ENCODE assay signal across 17 cellular contexts in the genomic region with DNA sequence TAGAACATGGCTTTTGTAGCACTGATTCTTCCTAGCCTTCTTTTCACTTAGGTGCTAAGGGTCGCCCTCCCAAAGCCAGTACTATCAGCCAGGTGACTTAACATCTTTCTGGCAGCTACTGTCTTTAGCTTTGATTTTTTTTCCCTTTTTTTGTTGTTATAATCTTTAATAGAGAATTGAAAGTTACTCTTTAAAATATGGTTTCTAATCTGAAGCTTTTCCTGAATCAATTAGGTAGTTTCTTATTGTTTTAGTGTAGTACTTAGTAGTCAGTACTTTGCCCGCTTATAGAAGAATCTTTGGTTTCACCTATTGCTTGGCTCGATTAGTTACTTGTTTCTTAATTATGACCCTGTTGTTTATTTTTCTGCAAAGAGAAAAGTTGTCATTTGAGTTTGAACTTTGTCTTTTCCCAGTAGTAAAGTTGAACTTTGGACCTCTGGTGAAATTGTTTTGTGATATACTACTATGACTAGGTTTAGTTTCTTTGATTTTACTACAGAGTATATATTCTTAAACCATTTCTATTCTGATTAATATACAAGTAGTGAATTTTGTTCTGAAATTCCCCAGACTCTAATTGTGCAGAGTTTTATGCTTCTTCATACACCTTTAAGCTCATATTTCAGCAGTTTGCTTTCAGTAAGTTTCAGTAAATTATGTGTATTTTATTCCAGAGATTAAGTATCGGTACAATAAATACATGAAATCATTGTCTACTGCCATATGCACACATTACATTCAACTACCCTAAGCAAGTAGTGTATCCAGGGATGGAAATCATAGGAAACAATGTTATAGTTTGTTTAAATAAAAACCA. TPM values are rescaled to one million over a fixed set of nuclear protein-coding genes. Genes with fewer than 3 reads are reported as not detected.
A peak's percentile ranks its signal among the peaks of the same experiment; 100 is the strongest.
DNase-seq lines count a peak whose midpoint lies in the region; ATAC-seq, FAIRE-seq and TF ChIP-seq lines count a peak whose summit lies in the region.
"Had no signal": no experiment of that assay in that cellular context is flagged by ENCODE, and none has a peak within 500 bp of the region (broad histone marks: within the 10 kb centered on the region; RNA-seq: fewer than 3 reads in every experiment).

No MANE protein-coding gene starts in this region.

- H3K4me3 Mint-ChIP-seq in neural crest cell, result peak overlapping the region; percentile 24
- H3K4me3 Mint-ChIP-seq: T-helper 2 cell treated with Interferon-gamma antibody and Interleukin-4, amounts not matched to agents 5 μg/mL and 100 μg/mL, for 36 hours had no signal

- H3K4me2 ChIP-seq in A549, result peak overlapping the region; percentile 95
- peak overlapping the region; percentile 59 for H3K4me2 ChIP-seq in IMR-90 (ENCODE audit: low read depth, low read length)

- H2BK120ac ChIP-seq in IMR-90 (ENCODE audit: low read depth, low read length), result no peak overlapping the region

- no peak overlapping the region for H3K27ac Mint-ChIP-seq in neural crest cell (ENCODE audit: unreplicated experiment)
- H3K27ac Mint-ChIP-seq: T-helper 2 cell treated with Interferon-gamma antibody and Interleukin-4, amounts not matched to agents 5 μg/mL and 100 μg/mL, for 36 hours had no signal

- TF ChIP-seq POLR2A in A549 (IDR thresholded peaks at IDR 0.05; ENCODE audit: low read length) (no peak), IMR-90 (IDR thresholded peaks at IDR 0.05; ENCODE audit: low read depth, low read length) (no peak)

- no peak overlapping the region for H2AFZ ChIP-seq in IMR-90 (replicated peaks; ENCODE audit: low read length, poor library complexity)

- H3K4me1 ChIP-seq in A549 (peaks cover 66% of the 10 kb centered on the region), IMR-90 (ENCODE audit: control insufficient read depth, insufficient read depth, low read length) (peaks cover 6% of the 10 kb centered on the region; the same call in 1 of the 2 replicates), endocrine pancreas (ENCODE audit: control insufficient read depth, insufficient read depth, low read length) (peaks cover 5% of the 10 kb centered on the region)

- H2BK15ac ChIP-seq in IMR-90 (ENCODE audit: low read depth, low read length), result no peak overlapping the region

- no peak overlapping the region for H3K18ac ChIP-seq in IMR-90 (ENCODE audit: low read depth, low read length)

- no peak overlapping the region for H3K4ac ChIP-seq in IMR-90 (ENCODE audit: low read depth, low read length)

- ATAC-seq in A549 (no peak), IMR-90 (ENCODE audit: low read depth) (no peak), GM21367 (IDR thresholded peaks at IDR 0.05; ENCODE audit: unreplicated experiment) (no peak)
- ATAC-seq: left colon had no signal

- intact Hi-C loops in IMR-90 (cut with micrococcal nuclease), result loop anchor here (5.0 to 10.0 kb wide), 5 partner anchors 58 to 511 kb away; a partner anchor contains a TSS

- peaks cover 24 to 31% of the 10 kb centered on the region in 2 experiments for H3K79me1 ChIP-seq in IMR-90 (ENCODE audit: low read depth in 1 of 2, low read length in 2 of 2)

- H3K27me3 ChIP-seq in IMR-90 (ENCODE audit: control insufficient read depth, insufficient read depth, low read length), result no peaks in the 10 kb centered on the region
- no peaks in the 10 kb centered on the region for H3K27me3 ChIP-seq in endocrine pancreas (ENCODE audit: control insufficient read depth, insufficient read depth, low read length)
- H3K27me3 ChIP-seq: SJSA1 had no signal

- POLR2A ChIA-PET in A549 (lab: Yijun Ruan, JAX), result no interaction called here
- POLR2A ChIA-PET in IMR-90 (lab: Charles Lee; ENCODE audit: unreplicated experiment), result interaction anchor here (0.7 kb wide), 1 partner anchor 182 kb away, joined by 5 read pairs; no protein-coding TSS in a partner anchor

- WGBS in A549 (ENCODE audit: missing lambda C conversion rate), result 21% methylated on average over 4 of the region's 4 CpGs
- no CpG with 5 or more reads among the region's 4 CpGs for WGBS in IMR-90 (ENCODE audit: extremely low coverage in 2 of 2, insufficient read length in 1 of 2), 2 experiments

- TF ChIP-seq EP300 in A549 (IDR thresholded peaks at IDR 0.05), result no peak

- no peak overlapping the region for H3K23ac ChIP-seq in IMR-90 (ENCODE audit: low read depth, low read length)

- no peaks in the 10 kb centered on the region for H3K36me3 Mint-ChIP-seq in neural crest cell (ENCODE audit: low read depth)

- H2BK20ac ChIP-seq in IMR-90 (ENCODE audit: low read depth, low read length), result no peak overlapping the region

- H3K36me3 ChIP-seq in IMR-90 (ENCODE audit: control insufficient read depth, insufficient read depth, low read length), result no peaks in the 10 kb centered on the region
- H3K36me3 ChIP-seq in endocrine pancreas (ENCODE audit: control insufficient read depth, insufficient read depth, low read length), result no peaks in the 10 kb centered on the region

- BruUV-seq in IMR-90 (replicated peaks; lab: Mats Ljungman, UMichigan), result no TSS peak

- CTCF ChIA-PET in A549 (lab: Yijun Ruan, JAX) (no interaction called here), IMR-90 (lab: Yijun Ruan, JAX) (no interaction called here)

- peaks cover 5% of the 10 kb centered on the region; the same call in 1 of the 2 replicates for H4K20me1 ChIP-seq in IMR-90 (ENCODE audit: insufficient read depth, low read length)

- no peak overlapping the region for H4K8ac ChIP-seq in IMR-90 (ENCODE audit: low read depth in 2 of 2, low read length in 2 of 2)

- no peaks in the 10 kb centered on the region for H3K9me3 Mint-ChIP-seq in neural crest cell
- H3K9me3 Mint-ChIP-seq: T-helper 2 cell treated with Interferon-gamma antibody and Interleukin-4, amounts not matched to agents 5 μg/mL and 100 μg/mL, for 36 hours had no signal

- in situ Hi-C loops in IMR-90 (cut with MboI; ENCODE audit: low sequenced_read_pairs), result no loop called here

- H3K27ac ChIP-seq in A549 (peak overlapping the region; percentile 16 to 58; a peak in 3 of 6 replicates), IMR-90 (ENCODE audit: insufficient read depth, low read length) (no peak overlapping the region)
- H3K27ac ChIP-seq: KMS-11, SJSA1 had no signal

- H3K14ac ChIP-seq in IMR-90 (replicated peaks; ENCODE audit: low read depth, low read length), result no peak overlapping the region

- DNase-seq in A549 (ENCODE audit: low read depth in 1 of 2, low spot score in 1 of 2) (no peak), IMR-90 (no peak), neural crest cell (ENCODE audit: low read depth, low spot score) (no peak), NCI-H1105 treated with DMSO at 0.1 percent for 48 hours (lab: John Stamatoyannopoulos, UW) (no peak), KG1 (lab: John Stamatoyannopoulos, UW) (no peak), DMS 273 (lab: John Stamatoyannopoulos, UW; ENCODE audit: unreplicated experiment) (no peak)
- DNase-seq: activated effector memory CD4-positive, alpha-beta T cell treated with anti-CD3 and anti-CD28 coated beads, Interleukin-2, amount 50 U/mL, for 16 hours; GOT3; left colon; NCI-H1105; NCI-H2081 treated with DMSO at 0.1 percent for 48 hours; OCI-M1 had no signal

- no peaks in the 10 kb centered on the region; the same call in 1 of the 2 replicates for H3K9me1 ChIP-seq in IMR-90 (ENCODE audit: insufficient read depth, low read length)

- peaks cover 31% of the 10 kb centered on the region for H3K4me1 Mint-ChIP-seq in neural crest cell

- H3K4me3 ChIP-seq in A549 (no peak overlapping the region), IMR-90 (ENCODE audit: insufficient read depth, low read depth, low read length) (no peak overlapping the region), endocrine pancreas (ENCODE audit: control insufficient read depth, insufficient read depth, low read length) (peak overlapping the region; percentile 95)
- H3K4me3 ChIP-seq: SJSA1 had no signal

- H3K9me3 ChIP-seq in A549, result no peaks in the 10 kb centered on the region
- H3K9me3 ChIP-seq in IMR-90 (ENCODE audit: control insufficient read depth, insufficient read depth, low read length), result no peaks in the 10 kb centered on the region
- no peaks in the 10 kb centered on the region for H3K9me3 ChIP-seq in endocrine pancreas (ENCODE audit: control insufficient read depth, low read length)
- H3K9me3 ChIP-seq: SJSA1 had no signal

- no peak overlapping the region for H2AK5ac ChIP-seq in IMR-90 (ENCODE audit: low read depth, low read length)

- H4K5ac ChIP-seq in IMR-90 (ENCODE audit: low read depth, low read length), result no peak overlapping the region

- no peak overlapping the region for H2AK9ac ChIP-seq in IMR-90 (replicated peaks; ENCODE audit: low read depth, low read length, poor library complexity)

- no peak overlapping the region for H2BK5ac ChIP-seq in IMR-90 (ENCODE audit: low read depth, low read length, poor library complexity, severe bottlenecking)

- H3K56ac ChIP-seq in IMR-90 (ENCODE audit: extremely low read depth, insufficient read depth, low read length), result no peak overlapping the region

- H3K9ac ChIP-seq in IMR-90 (ENCODE audit: low read depth, low read length), result no peak overlapping the region
- H3K9ac ChIP-seq in endocrine pancreas (ENCODE audit: control insufficient read depth, insufficient read depth, low read length), result no peak overlapping the region
- H3K9ac ChIP-seq: KMS-11 had no signal

- FAIRE-seq in A549 (lab: Jason Lieb, UNC), result no peak

- H4K91ac ChIP-seq in IMR-90 (ENCODE audit: insufficient read depth, low read depth, low read length), result no peak overlapping the region

- TF ChIP-seq RAD21 in A549 (conservative IDR thresholded peaks at IDR 0.05 in 1 of 2, IDR thresholded peaks at IDR 0.05 in 1 of 2), result no peak
- TF ChIP-seq RAD21 in IMR-90 (IDR thresholded peaks at IDR 0.05; ENCODE audit: low read length), result no peak

- dilution Hi-C loops in IMR-90 (cut with HindIII; ENCODE audit: low sequenced_read_pairs, unreplicated experiment), result no loop called here

- peaks cover 5% of the 10 kb centered on the region for H3K27me3 Mint-ChIP-seq in neural crest cell (ENCODE audit: low read depth)

- TF ChIP-seq CTCF in A549 (IDR thresholded peaks at IDR 0.05) (no peak), IMR-90 (conservative IDR thresholded peaks at IDR 0.05; ENCODE audit: low read depth, low read length) (no peak), neural crest cell (conservative IDR thresholded peaks at IDR 0.05) (no peak)

TF ChIP-seq in A549, 52 proteins besides CTCF, POLR2A, EP300 and RAD21 (continues in another document):
- TF ChIP-seq NPAS2 (CRISPR knock-in tag; IDR thresholded peaks at IDR 0.05; ENCODE audit: borderline replicate concordance), result no peak

TF ChIP-seq in IMR-90, 13 proteins besides CTCF, POLR2A, EP300 and RAD21 (continues in another document):
- TF ChIP-seq CEBPB (IDR thresholded peaks at IDR 0.05; ENCODE audit: low read depth, low read length) (no peak), MAFK (IDR thresholded peaks at IDR 0.05; ENCODE audit: low read depth, low read length) (no peak)

RNA-seq across cellular contexts. Expression of a gene that starts 3.9 kb away (rescaled TPM):
- 7.9 and 8.2 TPM in 2 replicates for polyA plus RNA-seq in A549 (2011; rRNA removed)
- 2.7 and 3.0 TPM in 2 replicates for polyA plus RNA-seq in A549 (2012; cell fraction: cytosol; rRNA removed)
- polyA plus RNA-seq in A549 (2012; cell fraction: nucleus; rRNA removed), result 1.9 and 2.4 TPM in 2 replicates
- 3.8 to 4.5 TPM (median 4.1 TPM) in 3 replicates for polyA plus RNA-seq in A549 (2017; fragmentation: RNase III; extraction: RNeasy Plus Mini Kit Qiagen cat#74134 plus additional on column Dnase treatment)
- 13.5 and 14.4 TPM in 2 replicates for polyA minus RNA-seq in A549 (2011; rRNA and poly(A)+ RNA removed)
- total RNA-seq in IMR-90 (2012; rRNA removed), result 8.8 and 9.2 TPM in 2 replicates
- polyA plus RNA-seq in IMR-90 (2012; rRNA removed), result 2.4 and 2.5 TPM in 2 replicates
- 0.75 and 0.86 TPM in 2 replicates for polyA plus RNA-seq in IMR-90 (2012; cell fraction: cytosol; rRNA removed)
- 1.2 and 4.5 TPM in 2 replicates for polyA plus RNA-seq in IMR-90 (2012; cell fraction: nucleus; rRNA removed; ENCODE audit: low replicate concordance)
- total RNA-seq in neural crest cell, result 17.6 and 17.9 TPM in 2 replicates
